Comparison of ENCODE assay signal across 16 cellular contexts in genomic region chr5:166341708-166342329, GRCh38.
DNase-seq lines count a peak whose midpoint lies in the region; ATAC-seq, FAIRE-seq and TF ChIP-seq lines count a peak whose summit lies in the region.
"Had no signal": no experiment of that assay in that cellular context is flagged by ENCODE, and none has a peak within 500 bp of the region (broad histone marks: within the 10 kb centered on the region; RNA-seq: fewer than 3 reads in every experiment).

No MANE protein-coding gene starts in this region.

- no peaks in the 10 kb centered on the region for H3K36me3 ChIP-seq in SK-N-SH (replicated peaks in 1 of 2; ENCODE audit: control insufficient read depth in 1 of 2, insufficient read depth in 2 of 2, low read length in 1 of 2)
- no peaks in the 10 kb centered on the region for H3K36me3 ChIP-seq in small intestine (ENCODE audit: control insufficient read depth in 2 of 2, insufficient read depth in 2 of 2, low read length in 2 of 2)

- H3K9me2 ChIP-seq in SK-N-SH = no peaks in the 10 kb centered on the region

- H3K27me3 ChIP-seq in SK-N-SH (ENCODE audit: insufficient read depth) = no peaks in the 10 kb centered on the region
- H3K27me3 ChIP-seq in small intestine (ENCODE audit: control insufficient read depth in 2 of 2, insufficient read depth in 2 of 2, low read length in 2 of 2) = no peaks in the 10 kb centered on the region
- H3K27me3 ChIP-seq: body of pancreas had no signal

- H3K9me3 ChIP-seq in SK-N-SH (no peaks in the 10 kb centered on the region), small intestine (ENCODE audit: control insufficient read depth, low read depth) (no peaks in the 10 kb centered on the region)
- H3K9me3 ChIP-seq: body of pancreas had no signal

- no peak overlapping the region for H3K4me2 ChIP-seq in SK-N-SH

- no peak for TF ChIP-seq RAD21 in SK-N-SH (IDR thresholded peaks at IDR 0.05; ENCODE audit: low read length)

- H3K79me2 ChIP-seq in SK-N-SH (ENCODE audit: insufficient read depth) = no peaks in the 10 kb centered on the region

- H2AFZ ChIP-seq in SK-N-SH (ENCODE audit: low read depth) = no peak overlapping the region

- no peak for DNase-seq in SK-N-SH
- peak; percentile 9 for DNase-seq in KBM-7
- DNase-seq in cardiac fibroblast (ENCODE audit: low read depth in 2 of 2) = peak in 1 of 2 donors; percentile 1
- DNase-seq in small intestine = peak; percentile 1
- DNase-seq in kidney glomerular epithelial cell (lab: John Stamatoyannopoulos, UW) = no peak
- no peak for DNase-seq in A172 (ENCODE audit: low spot score)
- no peak for DNase-seq in DMS153 treated with DMSO at 0.1 percent for 48 hours (lab: John Stamatoyannopoulos, UW; ENCODE audit: unreplicated experiment)
- DNase-seq: activated CD4-positive, alpha-beta T cell treated with anti-CD3 and anti-CD28 coated beads, Interleukin-2, amount 50 U/mL, for 1 hour; activated effector memory CD4-positive, alpha-beta T cell treated with Interleukin-2 at 50 U/mL for 16 hours; body of pancreas; NCI-H1092 treated with DMSO at 0.1 percent for 48 hours; NCI-H526; stimulated activated CD4-positive, alpha-beta T cell treated with anti-CD3 and anti-CD28 coated beads, Interleukin-2, amount 100 ng/mL, for 24 hours; T-cell had no signal

- in situ Hi-C loops in KBM-7 (cut with MboI; ENCODE audit: low pct_unique_long_range_greater_than_20kb, low sequenced_read_pairs) = no loop called here

- no peaks in the 10 kb centered on the region for H3F3A ChIP-seq in SK-N-SH (replicated peaks; ENCODE audit: insufficient read depth)

- TF ChIP-seq CTCF in SK-N-SH (IDR thresholded peaks at IDR 0.05) (peak; percentile 12; the same call in 1 of the 2 replicates), cardiac fibroblast (IDR thresholded peaks at IDR 0.05; ENCODE audit: low read depth, low read length) (peak; percentile 16)

- CTCF ChIA-PET in SK-N-SH (lab: Yijun Ruan, JAX) = interaction anchor here (0.6 to 0.7 kb wide), 2 partner anchors 9 to 653 kb away, joined by 3 read pairs; no protein-coding TSS in a partner anchor

- TF ChIP-seq EP300 in SK-N-SH (IDR thresholded peaks at IDR 0.05; ENCODE audit: borderline replicate concordance in 1 of 2, low read depth in 1 of 2, low read length in 1 of 2) = no peak

- H4K20me1 ChIP-seq in SK-N-SH (ENCODE audit: insufficient read depth) = no peaks in the 10 kb centered on the region

- POLR2A ChIA-PET in SK-N-SH (lab: Yijun Ruan, JAX) = no interaction called here

- no peak for FAIRE-seq in small intestine (lab: Jason Lieb, UNC)
- FAIRE-seq: endometrium had no signal

- H3K4me1 ChIP-seq in SK-N-SH (ENCODE audit: control insufficient read depth in 1 of 2, insufficient read depth in 2 of 2, low read depth in 1 of 2, low read length in 1 of 2) (no peaks in the 10 kb centered on the region; a peak in 1 of 4 replicates), small intestine (ENCODE audit: control insufficient read depth in 2 of 2, insufficient read depth in 1 of 2, low read depth in 1 of 2, low read length in 1 of 2) (no peaks in the 10 kb centered on the region)
- H3K4me1 ChIP-seq: body of pancreas had no signal

- H3K9ac ChIP-seq in SK-N-SH = no peak overlapping the region

- H3K4me3 ChIP-seq in SK-N-SH (ENCODE audit: low read depth in 2 of 2, low read length in 1 of 2) (no peak overlapping the region; a peak in 1 of 4 replicates), cardiac fibroblast (replicated peaks in 1 of 2; ENCODE audit: low read depth in 2 of 2, low read length in 2 of 2) (no peak overlapping the region), small intestine (ENCODE audit: low read depth in 1 of 2, low read length in 2 of 2) (no peak overlapping the region)
- H3K4me3 ChIP-seq: body of pancreas had no signal

- H3K27ac ChIP-seq in SK-N-SH (ENCODE audit: low read depth in 2 of 2, low read length in 1 of 2) (no peak overlapping the region), small intestine (ENCODE audit: low read depth in 1 of 2, low read length in 1 of 2) (no peak overlapping the region)
- H3K27ac ChIP-seq: body of pancreas had no signal

- 37% methylated on average over 5 of the region's 5 CpGs for whole genome bisulfite sequencing in SK-N-SH (ENCODE audit: low lambda C conversion rate)
- WGBS in small intestine, 3 donors = 70 to 71% (median 71%) methylated on average over 5 of the region's 5 CpGs

- ATAC-seq in SK-N-SH treated with all-trans-retinoic acid at 6 μM for 48 hours = no peak
- ATAC-seq: body of pancreas, T-cell had no signal

TF ChIP-seq in SK-N-SH, 30 proteins besides CTCF, POLR2A, EP300 and RAD21:
- TF ChIP-seq RXRA (IDR thresholded peaks at IDR 0.05; ENCODE audit: borderline replicate concordance, low read depth) (no peak), TEAD4 (IDR thresholded peaks at IDR 0.05; ENCODE audit: borderline replicate concordance, insufficient read depth) (no peak), EZH2phosphoT487 (IDR thresholded peaks at IDR 0.05; ENCODE audit: borderline replicate concordance, low read depth) (no peak), IRF3 (IDR thresholded peaks at IDR 0.05; ENCODE audit: low read depth, low read length) (no peak), JUND (IDR thresholded peaks at IDR 0.05) (no peak), RFX5 (IDR thresholded peaks at IDR 0.05; ENCODE audit: low read length) (no peak), FOSL2 (IDR thresholded peaks at IDR 0.05; ENCODE audit: borderline replicate concordance, low read depth) (no peak), MEF2A (IDR thresholded peaks at IDR 0.05; ENCODE audit: borderline replicate concordance, low read depth) (no peak), SIN3A (IDR thresholded peaks at IDR 0.05; ENCODE audit: borderline replicate concordance, low read depth, low read length) (no peak), USF1 (IDR thresholded peaks at IDR 0.05; ENCODE audit: borderline replicate concordance, low read depth) (no peak)

TF ChIP-seq in SK-N-SH treated with all-trans-retinoic acid at 6 μM for 48 hours, 23 proteins besides CTCF, POLR2A, EP300 and RAD21 (continues in another document):
- TF ChIP-seq ISL1 (CRISPR knock-in tag; IDR thresholded peaks at IDR 0.05) (no peak), PATZ1 (CRISPR knock-in tag; IDR thresholded peaks at IDR 0.05; ENCODE audit: borderline replicate concordance) (no peak), SNAI2 (CRISPR knock-in tag; IDR thresholded peaks at IDR 0.05) (no peak), TSHZ2 (CRISPR knock-in tag; IDR thresholded peaks at IDR 0.05) (no peak), CSDC2 (CRISPR knock-in tag; IDR thresholded peaks at IDR 0.05) (no peak), ZFP30 (CRISPR knock-in tag; IDR thresholded peaks at IDR 0.05) (no peak), ZC3H10 (CRISPR knock-in tag; IDR thresholded peaks at IDR 0.05) (no peak), TOX (CRISPR knock-in tag; IDR thresholded peaks at IDR 0.05; ENCODE audit: borderline replicate concordance) (no peak), ZNF565 (CRISPR knock-in tag; conservative IDR thresholded peaks at IDR 0.05; ENCODE audit: low read depth) (no peak), PPARA (CRISPR knock-in tag; IDR thresholded peaks at IDR 0.05; ENCODE audit: borderline replicate concordance) (no peak), ARNTL (CRISPR knock-in tag; IDR thresholded peaks at IDR 0.05; ENCODE audit: borderline replicate concordance, low read depth) (no peak), ZNF70 (CRISPR knock-in tag; IDR thresholded peaks at IDR 0.05) (no peak), ZFP3 (CRISPR knock-in tag; IDR thresholded peaks at IDR 0.05) (no peak)

Comparison
In these comparisons a context has a peak if more than half of its experiments do, and no peak if none do; other contexts are left out.
1. DNase-seq: peak in KBM-7 (single experiment) and small intestine (single experiment); none in SK-N-SH (single experiment), kidney glomerular epithelial cell (single experiment), A172 (single experiment) and DMS153 treated with DMSO at 0.1 percent for 48 hours (single experiment).